ENCODE assay signal across 8 cellular contexts in genomic region chr11:46295996-46296519, GRCh38. TPM values are rescaled to one million over a fixed set of nuclear protein-coding genes. Genes with fewer than 3 reads are reported as not detected.
DNase-seq lines count a peak whose midpoint lies in the region; ATAC-seq, FAIRE-seq and TF ChIP-seq lines count a peak whose summit lies in the region.

No MANE protein-coding gene starts in this region.

- H3K9me3 ChIP-seq in Caco-2: no peaks in the 10 kb centered on the region
- no peaks in the 10 kb centered on the region for H3K9me3 ChIP-seq in T-helper 17 cell (ENCODE audit: control insufficient read depth, low read length, poor library complexity, severe bottlenecking)
- no peaks in the 10 kb centered on the region for H3K9me3 ChIP-seq in parathyroid adenoma (ENCODE audit: control insufficient read depth, low read length)

- CTCF ChIA-PET in Caco-2 (lab: Charles Lee): interaction anchor here (0.6 to 2.6 kb wide), 5 partner anchors 12 to 187 kb away, joined by 3 to 11 read pairs (median 3); partner anchors contain the start of gene CREB3L1

- DNase-seq in Caco-2 (no peak), T-helper 17 cell (no peak), fibroblast of the aortic adventitia (ENCODE audit: low read depth) (no peak), NCI-H226 (no peak), D721Med (ENCODE audit: insufficient read length, low spot score) (no peak)
- no peak for DNase-seq in stimulated activated naive CD4-positive, alpha-beta T cell treated with Interleukin-2 at 50 U/mL for 16 hours (lab: John Stamatoyannopoulos, UW)

- H3K4me3 ChIP-seq in Caco-2 (ENCODE audit: low read depth, low read length) (no peak overlapping the region), fibroblast of the aortic adventitia (ENCODE audit: low read depth, low read length) (peak overlapping the region; percentile 66), parathyroid adenoma (ENCODE audit: low read depth, low read length) (peak overlapping the region; percentile 62)

- H3K4me3 Mint-ChIP-seq in Caco-2 (ENCODE audit: unreplicated experiment): peak overlapping the region; percentile 44
- H3K4me3 Mint-ChIP-seq in T-helper 17 cell: peak overlapping the region; percentile 88

- H3K4me1 ChIP-seq in Caco-2: peaks cover 40% of the 10 kb centered on the region
- H3K4me1 ChIP-seq in parathyroid adenoma: peaks cover 5% of the 10 kb centered on the region

- FAIRE-seq in D721Med (lab: Jason Lieb, UNC): no peak

- TF ChIP-seq CTCF in Caco-2 (IDR thresholded peaks at IDR 0.05; ENCODE audit: insufficient read depth in 1 of 2, low read depth in 1 of 2, low read length in 1 of 2, severe bottlenecking in 1 of 2, unreplicated experiment in 1 of 2) (no peak), fibroblast of the aortic adventitia (IDR thresholded peaks at IDR 0.05; ENCODE audit: insufficient read depth, low read length) (no peak), parathyroid adenoma (IDR thresholded peaks at IDR 0.05) (no peak), D721Med (IDR thresholded peaks at IDR 0.05; ENCODE audit: insufficient read depth, missing control alignments) (no peak)

- H3K9me3 Mint-ChIP-seq in Caco-2 (ENCODE audit: unreplicated experiment): no peaks in the 10 kb centered on the region

- intact Hi-C loops in Caco-2 (cut with micrococcal nuclease; ENCODE audit: unreplicated experiment): loop anchor here (2.0 kb wide), 1 partner anchor 19 kb away; the partner anchor contains the start of gene CREB3L1

- H3K36me3 ChIP-seq in Caco-2 (ENCODE audit: control insufficient read depth, insufficient read depth, low read length): no peaks in the 10 kb centered on the region; the same call in none of the 2 replicates
- H3K36me3 ChIP-seq in parathyroid adenoma (ENCODE audit: control insufficient read depth, insufficient read depth, low read length): no peaks in the 10 kb centered on the region

- BruUV-seq in Caco-2 (replicated peaks; lab: Mats Ljungman, UMichigan): no TSS peak

- peak overlapping the region; percentile 76 for H3K27ac Mint-ChIP-seq in Caco-2 (ENCODE audit: unreplicated experiment)
- H3K27ac Mint-ChIP-seq in T-helper 17 cell: no peak overlapping the region

- H3K27me3 Mint-ChIP-seq in Caco-2 (ENCODE audit: insufficient read depth, unreplicated experiment) (no peaks in the 10 kb centered on the region), T-helper 17 cell (peaks cover 21% of the 10 kb centered on the region)

- H3K4me1 Mint-ChIP-seq in Caco-2 (ENCODE audit: low read depth, unreplicated experiment): peaks cover 16% of the 10 kb centered on the region
- peaks cover 4% of the 10 kb centered on the region for H3K4me1 Mint-ChIP-seq in T-helper 17 cell

- H3K36me3 Mint-ChIP-seq in Caco-2 (ENCODE audit: insufficient read depth, unreplicated experiment) (peaks cover 6% of the 10 kb centered on the region), T-helper 17 cell (ENCODE audit: low read depth) (no peaks in the 10 kb centered on the region)

- H3K27me3 ChIP-seq in Caco-2 (replicated peaks; ENCODE audit: control insufficient read depth, insufficient read depth, low read length): no peaks in the 10 kb centered on the region
- no peaks in the 10 kb centered on the region for H3K27me3 ChIP-seq in parathyroid adenoma (ENCODE audit: control insufficient read depth, insufficient read depth, low read length)

- POLR2A ChIA-PET in Caco-2 (lab: Charles Lee): interaction anchor here (1.2 kb wide), 1 partner anchor 53 kb away, joined by 8 read pairs; no protein-coding TSS in a partner anchor

- peak overlapping the region; percentile 84 for H3K4me2 ChIP-seq in parathyroid adenoma (ENCODE audit: low read length)

- H3K9ac ChIP-seq in parathyroid adenoma: no peak overlapping the region

- H3K27ac ChIP-seq in parathyroid adenoma: no peak overlapping the region

- ATAC-seq in T-helper 17 cell (peak; percentile 5), HG02981 (IDR thresholded peaks at IDR 0.05; ENCODE audit: unreplicated experiment) (no peak)

- peak overlapping the region; percentile 91 for H2AFZ ChIP-seq in parathyroid adenoma

- no peaks in the 10 kb centered on the region for H3K79me2 ChIP-seq in parathyroid adenoma

RNA-seq across cellular contexts. Expression of gene CREB3L1, which starts 18.6 kb away (rescaled TPM):
- 24.9 and 29.5 TPM in 2 replicates for total RNA-seq in Caco-2 (2022)
- not detected for total RNA-seq in T-helper 17 cell
- 31.6 and 37.5 TPM in 2 replicates for total RNA-seq in fibroblast of the aortic adventitia (ENCODE audit: low replicate concordance)

RNA-seq across cellular contexts. Expression of gene DGKZ, which starts 51.2 kb away (rescaled TPM):
- total RNA-seq in Caco-2 (2022) (59.3 and 59.5 TPM in 2 replicates), T-helper 17 cell (100 to 1,000 TPM; 194 to 196 TPM), fibroblast of the aortic adventitia (ENCODE audit: low replicate concordance) (27.1 and 37.7 TPM in 2 replicates)

Comparison
In these comparisons a context has a peak if more than half of its experiments do, and no peak if none do; other contexts are left out.
1. RNA of gene CREB3L1, which starts 18.6 kb away (total RNA-seq): 31.6 to 37.5 TPM in fibroblast of the aortic adventitia and 24.9 to 29.5 TPM in Caco-2; not detected in T-helper 17 cell; every median in the first group is over 10 times any median in the second.